ENCODE assay signal across 15 cellular contexts in genomic region chr3:1214928-1215327, GRCh38.
"Had no signal": no experiment of that assay in that cellular context is flagged by ENCODE, and none has a peak within 500 bp of the region (broad histone marks: within the 10 kb centered on the region; RNA-seq: fewer than 3 reads in every experiment).

No MANE protein-coding gene starts in this region.

- H3K27ac ChIP-seq: ascending aorta, colonic mucosa, neural progenitor cell, pancreas, sigmoid colon, upper lobe of left lung had no signal

- H3K27me3 ChIP-seq: ascending aorta, colonic mucosa, neural progenitor cell, pancreas, sigmoid colon, upper lobe of left lung had no signal

- H3K9me3 ChIP-seq: ascending aorta, colonic mucosa, pancreas, sigmoid colon, upper lobe of left lung had no signal

- H3K4me3 ChIP-seq: ascending aorta, colonic mucosa, neural progenitor cell, pancreas, sigmoid colon, upper lobe of left lung had no signal

- ATAC-seq: activated naive CD8-positive, alpha-beta T cell treated with anti-CD3 and anti-CD28 coated beads, Interleukin-2, amount 50 U/mL, for 24 hours; esophagus mucosa; pancreas; stimulated activated naive CD8-positive, alpha-beta T cell treated with anti-CD3 and anti-CD28 coated beads, Interleukin-15, Interleukin-2, amounts not matched to agents 100 U/mL and 50 U/mL, for 24 hours had no signal

- DNase-seq: activated CD4-positive, alpha-beta T cell treated with anti-CD3 and anti-CD28 coated beads for 1 hour; activated CD4-positive, alpha-beta T cell treated with anti-CD3 and anti-CD28 coated beads, Interleukin-2, amount 50 U/mL, for 4 hours; activated naive CD4-positive, alpha-beta T cell treated with Interleukin-2 at 50 U/mL for 16 hours; activated naive CD8-positive, alpha-beta T cell treated with anti-CD3 and anti-CD28 coated beads, Interleukin-2, amount 50 U/mL, for 24 hours; activated T-cell treated with anti-CD3 and anti-CD28 coated beads for 4 hours; colonic mucosa; glutamatergic neuron; pancreas; sigmoid colon; stimulated activated CD4-positive, alpha-beta T cell treated with anti-CD3 and anti-CD28 coated beads, Interleukin-4, amount 100 ng/mL, for 24 hours; stimulated activated naive CD8-positive, alpha-beta T cell treated with anti-CD3 and anti-CD28 coated beads, Interleukin-15, Interleukin-2, amounts not matched to agents 100 U/mL and 50 U/mL, for 24 hours; upper lobe of left lung had no signal

- H3K36me3 ChIP-seq: ascending aorta, colonic mucosa, neural progenitor cell, pancreas, sigmoid colon, upper lobe of left lung had no signal

- H3K4me1 ChIP-seq: ascending aorta, colonic mucosa, neural progenitor cell, pancreas, sigmoid colon, upper lobe of left lung had no signal
